In the genomic region with DNA sequence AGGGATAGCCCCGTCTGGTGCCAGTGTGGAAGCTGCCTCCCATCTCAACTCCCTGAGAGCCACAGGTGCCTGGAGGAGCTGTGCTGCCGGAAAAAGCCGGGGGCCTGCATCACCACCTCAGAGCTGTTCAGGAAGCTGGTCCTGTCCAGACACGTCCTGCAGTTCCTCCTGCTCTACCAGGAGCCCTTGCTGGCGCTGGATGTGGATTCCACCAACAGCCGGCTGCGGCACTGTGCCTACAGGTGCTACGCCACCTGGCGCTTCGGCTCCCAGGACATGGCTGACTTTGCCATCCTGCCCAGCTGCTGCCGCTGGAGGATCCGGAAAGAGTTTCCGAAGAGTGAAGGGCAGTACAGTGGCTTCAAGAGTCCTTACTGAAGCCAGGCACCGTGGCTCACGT, we compare ENCODE assay signal across 1 cellular context.
TF ChIP-seq lines count a peak whose summit lies in the region.

No MANE protein-coding gene starts in this region.

TF ChIP-seq in HEK293, 187 proteins besides CTCF, POLR2A, EP300 and RAD21 (continued from another document):
- TF ChIP-seq, protein P1, sequence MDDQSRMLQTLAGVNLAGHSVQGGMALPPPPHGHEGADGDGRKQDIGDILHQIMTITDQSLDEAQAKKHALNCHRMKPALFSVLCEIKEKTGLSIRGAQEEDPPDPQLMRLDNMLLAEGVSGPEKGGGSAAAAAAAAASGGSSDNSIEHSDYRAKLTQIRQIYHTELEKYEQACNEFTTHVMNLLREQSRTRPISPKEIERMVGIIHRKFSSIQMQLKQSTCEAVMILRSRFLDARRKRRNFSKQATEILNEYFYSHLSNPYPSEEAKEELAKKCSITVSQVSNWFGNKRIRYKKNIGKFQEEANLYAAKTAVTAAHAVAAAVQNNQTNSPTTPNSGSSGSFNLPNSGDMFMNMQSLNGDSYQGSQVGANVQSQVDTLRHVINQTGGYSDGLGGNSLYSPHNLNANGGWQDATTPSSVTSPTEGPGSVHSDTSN (CRISPR knock-in tag; IDR thresholded peaks at IDR 0.05), result no peak
- TF ChIP-seq ZNF600 (tag by site-specific recombination; IDR thresholded peaks at IDR 0.05) (0 out of 2 replicates have a peak, but pooled peaks have one; percentile 14), ZNF610 (tag by site-specific recombination; IDR thresholded peaks at IDR 0.05; ENCODE audit: borderline replicate concordance) (no peak), SCRT1 (tag by site-specific recombination; IDR thresholded peaks at IDR 0.05; ENCODE audit: borderline replicate concordance) (peak; percentile 99), SETDB1 (IDR thresholded peaks at IDR 0.05; ENCODE audit: insufficient read length, low read length) (no peak), ZNF394 (tag by site-specific recombination; IDR thresholded peaks at IDR 0.05; ENCODE audit: borderline replicate concordance) (0 out of 2 replicates have a peak, but pooled peaks have one; percentile 27), TRIM28 (IDR thresholded peaks at IDR 0.05; ENCODE audit: borderline replicate concordance, low read length) (no peak), ZNF202 (tag by site-specific recombination; IDR thresholded peaks at IDR 0.05; ENCODE audit: borderline replicate concordance) (no peak), ZNF138 (tag by site-specific recombination; IDR thresholded peaks at IDR 0.05; ENCODE audit: borderline replicate concordance) (no peak), HOXD13 (CRISPR knock-in tag; IDR thresholded peaks at IDR 0.05; ENCODE audit: borderline replicate concordance) (no peak), ZNF654 (tag by site-specific recombination; IDR thresholded peaks at IDR 0.05; ENCODE audit: low read depth) (no peak), SCRT2 (tag by site-specific recombination; IDR thresholded peaks at IDR 0.05) (peak; percentile 94), ZNF132 (tag by site-specific recombination; IDR thresholded peaks at IDR 0.05; ENCODE audit: borderline replicate concordance) (no peak)
- TF ChIP-seq, protein P2, sequence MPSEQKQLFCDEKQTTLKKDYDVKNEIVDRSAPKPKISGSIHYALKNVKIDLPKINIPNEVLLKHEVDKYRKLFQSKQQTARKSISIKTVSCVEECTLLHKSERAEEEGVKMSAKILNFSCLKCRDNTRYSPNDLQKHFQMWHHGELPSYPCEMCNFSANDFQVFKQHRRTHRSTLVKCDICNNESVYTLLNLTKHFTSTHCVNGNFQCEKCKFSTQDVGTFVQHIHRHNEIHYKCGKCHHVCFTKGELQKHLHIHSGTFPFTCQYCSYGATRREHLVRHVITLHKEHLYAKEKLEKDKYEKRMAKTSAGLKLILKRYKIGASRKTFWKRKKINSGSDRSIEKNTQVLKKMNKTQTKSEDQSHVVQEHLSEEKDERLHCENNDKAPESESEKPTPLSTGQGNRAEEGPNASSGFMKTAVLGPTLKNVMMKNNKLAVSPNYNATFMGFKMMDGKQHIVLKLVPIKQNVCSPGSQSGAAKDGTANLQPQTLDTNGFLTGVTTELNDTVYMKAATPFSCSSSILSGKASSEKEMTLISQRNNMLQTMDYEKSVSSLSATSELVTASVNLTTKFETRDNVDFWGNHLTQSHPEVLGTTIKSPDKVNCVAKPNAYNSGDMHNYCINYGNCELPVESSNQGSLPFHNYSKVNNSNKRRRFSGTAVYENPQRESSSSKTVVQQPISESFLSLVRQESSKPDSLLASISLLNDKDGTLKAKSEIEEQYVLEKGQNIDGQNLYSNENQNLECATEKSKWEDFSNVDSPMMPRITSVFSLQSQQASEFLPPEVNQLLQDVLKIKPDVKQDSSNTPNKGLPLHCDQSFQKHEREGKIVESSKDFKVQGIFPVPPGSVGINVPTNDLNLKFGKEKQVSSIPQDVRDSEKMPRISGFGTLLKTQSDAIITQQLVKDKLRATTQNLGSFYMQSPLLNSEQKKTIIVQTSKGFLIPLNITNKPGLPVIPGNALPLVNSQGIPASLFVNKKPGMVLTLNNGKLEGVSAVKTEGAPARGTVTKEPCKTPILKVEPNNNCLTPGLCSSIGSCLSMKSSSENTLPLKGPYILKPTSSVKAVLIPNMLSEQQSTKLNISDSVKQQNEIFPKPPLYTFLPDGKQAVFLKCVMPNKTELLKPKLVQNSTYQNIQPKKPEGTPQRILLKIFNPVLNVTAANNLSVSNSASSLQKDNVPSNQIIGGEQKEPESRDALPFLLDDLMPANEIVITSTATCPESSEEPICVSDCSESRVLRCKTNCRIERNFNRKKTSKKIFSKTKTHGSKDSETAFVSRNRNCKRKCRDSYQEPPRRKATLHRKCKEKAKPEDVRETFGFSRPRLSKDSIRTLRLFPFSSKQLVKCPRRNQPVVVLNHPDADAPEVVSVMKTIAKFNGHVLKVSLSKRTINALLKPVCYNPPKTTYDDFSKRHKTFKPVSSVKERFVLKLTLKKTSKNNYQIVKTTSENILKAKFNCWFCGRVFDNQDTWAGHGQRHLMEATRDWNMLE (tag by site-specific recombination; conservative IDR thresholded peaks at IDR 0.05; ENCODE audit: low read depth), result no peak
- TF ChIP-seq, protein P3, sequence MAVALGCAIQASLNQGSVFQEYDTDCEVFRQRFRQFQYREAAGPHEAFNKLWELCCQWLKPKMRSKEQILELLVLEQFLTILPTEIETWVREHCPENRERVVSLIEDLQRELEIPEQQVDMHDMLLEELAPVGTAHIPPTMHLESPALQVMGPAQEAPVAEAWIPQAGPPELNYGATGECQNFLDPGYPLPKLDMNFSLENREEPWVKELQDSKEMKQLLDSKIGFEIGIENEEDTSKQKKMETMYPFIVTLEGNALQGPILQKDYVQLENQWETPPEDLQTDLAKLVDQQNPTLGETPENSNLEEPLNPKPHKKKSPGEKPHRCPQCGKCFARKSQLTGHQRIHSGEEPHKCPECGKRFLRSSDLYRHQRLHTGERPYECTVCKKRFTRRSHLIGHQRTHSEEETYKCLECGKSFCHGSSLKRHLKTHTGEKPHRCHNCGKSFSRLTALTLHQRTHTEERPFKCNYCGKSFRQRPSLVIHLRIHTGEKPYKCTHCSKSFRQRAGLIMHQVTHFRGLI (tag by site-specific recombination; IDR thresholded peaks at IDR 0.05), result no peak
